19 cellular contexts compared by ENCODE assay signal in the genomic region with DNA sequence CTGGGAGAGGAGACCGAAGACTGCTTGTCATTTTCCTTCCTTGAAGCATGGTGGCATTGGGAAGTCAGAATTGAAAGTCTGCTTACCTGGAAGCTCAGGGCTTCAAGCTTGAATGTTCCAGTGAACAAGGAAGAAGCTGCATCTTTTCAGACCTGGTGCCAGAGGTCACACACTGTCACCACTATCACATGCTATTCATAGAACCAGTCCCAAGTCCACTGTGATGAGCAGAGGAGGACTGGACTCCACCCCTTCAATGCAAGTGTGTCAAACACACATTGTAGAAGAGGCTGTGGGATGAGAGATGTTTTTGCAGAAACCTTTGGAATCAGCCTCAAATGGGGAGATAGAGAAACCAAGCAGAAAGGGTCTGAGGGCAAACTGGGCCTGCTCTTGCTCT.
"Had no signal": no experiment of that assay in that cellular context is flagged by ENCODE, and none has a peak within 500 bp of the region (broad histone marks: within the 10 kb centered on the region; RNA-seq: fewer than 3 reads in every experiment).

No MANE protein-coding gene starts in this region.

- H3K27me3 Mint-ChIP-seq: activated CD4-positive, alpha-beta T cell treated with anti-CD3 and anti-CD28 coated beads, Interleukin-2, amount 10 ng/mL, durations not matched to agents 24 days and 14 days; activated naive CD4-positive, alpha-beta T cell treated with anti-CD3 and anti-CD28 coated beads, Interleukin-2, amount 50 U/mL, for 24 hours; stimulated activated naive B cell treated with anti-CD40 and anti-IgM and Interleukin-4, amounts not matched to agents 10 μg/mL and 1 μg/mL and 100 μg/mL, for 72 hours had no signal

- H3K27ac ChIP-seq: ascending aorta, breast epithelium, esophagus squamous epithelium, heart right ventricle, lower lobe of right lung, pancreas, thoracic aorta had no signal

- H3K4me1 Mint-ChIP-seq: activated CD4-positive, alpha-beta T cell treated with anti-CD3 and anti-CD28 coated beads, Interleukin-2, amount 10 ng/mL, durations not matched to agents 24 days and 14 days; activated naive CD4-positive, alpha-beta T cell treated with anti-CD3 and anti-CD28 coated beads, Interleukin-2, amount 50 U/mL, for 24 hours; immature natural killer cell; stimulated activated naive B cell treated with anti-CD40 and anti-IgM and Interleukin-4, amounts not matched to agents 10 μg/mL and 1 μg/mL and 100 μg/mL, for 72 hours had no signal

- H3K36me3 ChIP-seq: ascending aorta, breast epithelium, esophagus squamous epithelium, heart right ventricle, lower lobe of right lung, pancreas, thoracic aorta had no signal

- H3K27ac Mint-ChIP-seq: activated CD4-positive, alpha-beta T cell treated with anti-CD3 and anti-CD28 coated beads, Interleukin-2, amount 10 ng/mL, durations not matched to agents 24 days and 14 days; activated CD8-positive, alpha-beta T cell treated with anti-CD3 and anti-CD28 coated beads, Interleukin-2, amount 10 ng/mL, durations not matched to agents 7 days and 5 days; activated naive CD4-positive, alpha-beta T cell treated with anti-CD3 and anti-CD28 coated beads, Interleukin-2, amount 50 U/mL, for 24 hours; activated T-cell treated with anti-CD3 and anti-CD28 coated beads, Interleukin-2, amount 50 U/mL, for 72 hours; immature natural killer cell; stimulated activated naive B cell treated with anti-CD40 and anti-IgM and Interleukin-4, amounts not matched to agents 10 μg/mL and 1 μg/mL and 100 μg/mL, for 72 hours; T-helper 1 cell treated with Interleukin-12 subunit alpha and Interleukin-12 subunit beta and Interleukin-4 antibody, amounts not matched to agents 30 μg/mL and 1 μg/mL, for 36 hours had no signal

- H3K4me1 ChIP-seq: ascending aorta, breast epithelium, esophagus squamous epithelium, heart right ventricle, lower lobe of right lung, pancreas had no signal

- FAIRE-seq: endothelial cell of umbilical vein, pancreas had no signal

- H3K4me3 Mint-ChIP-seq: activated CD4-positive, alpha-beta T cell treated with anti-CD3 and anti-CD28 coated beads, Interleukin-2, amount 10 ng/mL, durations not matched to agents 24 days and 14 days; activated CD8-positive, alpha-beta T cell treated with anti-CD3 and anti-CD28 coated beads, Interleukin-2, amount 10 ng/mL, durations not matched to agents 7 days and 5 days; activated naive CD4-positive, alpha-beta T cell treated with anti-CD3 and anti-CD28 coated beads, Interleukin-2, amount 50 U/mL, for 24 hours; activated T-cell treated with anti-CD3 and anti-CD28 coated beads, Interleukin-2, amount 50 U/mL, for 72 hours; immature natural killer cell; stimulated activated naive B cell treated with anti-CD40 and anti-IgM and Interleukin-4, amounts not matched to agents 10 μg/mL and 1 μg/mL and 100 μg/mL, for 72 hours; T-helper 1 cell treated with Interleukin-12 subunit alpha and Interleukin-12 subunit beta and Interleukin-4 antibody, amounts not matched to agents 30 μg/mL and 1 μg/mL, for 36 hours had no signal

- H3K9me3 Mint-ChIP-seq: activated CD4-positive, alpha-beta T cell treated with anti-CD3 and anti-CD28 coated beads, Interleukin-2, amount 10 ng/mL, durations not matched to agents 24 days and 14 days; activated naive CD4-positive, alpha-beta T cell treated with anti-CD3 and anti-CD28 coated beads, Interleukin-2, amount 50 U/mL, for 24 hours had no signal

- H3K36me3 Mint-ChIP-seq: activated naive CD4-positive, alpha-beta T cell treated with anti-CD3 and anti-CD28 coated beads, Interleukin-2, amount 50 U/mL, for 24 hours; immature natural killer cell; stimulated activated naive B cell treated with anti-CD40 and anti-IgM and Interleukin-4, amounts not matched to agents 10 μg/mL and 1 μg/mL and 100 μg/mL, for 72 hours had no signal

- ATAC-seq: activated CD8-positive, alpha-beta T cell treated with anti-CD3 and anti-CD28 coated beads, Interleukin-2, amount 10 ng/mL, durations not matched to agents 7 days and 5 days; activated T-cell treated with anti-CD3 and anti-CD28 coated beads, Interleukin-2, amount 50 U/mL, for 72 hours; heart right ventricle; lower lobe of right lung; stimulated activated naive B cell treated with anti-CD40 and anti-IgM and Interleukin-4, amounts not matched to agents 10 μg/mL and 1 μg/mL and 100 μg/mL, for 72 hours had no signal

- H3K27me3 ChIP-seq: ascending aorta, breast epithelium, esophagus squamous epithelium, pancreas had no signal

- DNase-seq: activated CD4-positive, alpha-beta T cell treated with anti-CD3 and anti-CD28 coated beads, Interleukin-2, amount 10 ng/mL, durations not matched to agents 24 days and 14 days; activated CD8-positive, alpha-beta memory T cell treated with anti-CD3 and anti-CD28 coated beads, Interleukin-2, amount 50 U/mL, for 48 hours; activated CD8-positive, alpha-beta T cell treated with anti-CD3 and anti-CD28 coated beads, Interleukin-2, amount 10 ng/mL, durations not matched to agents 7 days and 5 days; activated gamma-delta T cell; activated T-cell treated with anti-CD3 and anti-CD28 coated beads, Interleukin-2, amount 50 U/mL, for 72 hours; cerebellar nuclear complex; effector CD4-positive, alpha-beta T cell; esophagus squamous epithelium; heart right ventricle; immature natural killer cell; lower lobe of right lung; pancreas; stimulated activated naive B cell treated with anti-CD40 and anti-IgM and Interleukin-4, amounts not matched to agents 10 μg/mL and 1 μg/mL and 100 μg/mL, for 72 hours had no signal

- H3K9me3 ChIP-seq: ascending aorta, breast epithelium, esophagus squamous epithelium, heart right ventricle, lower lobe of right lung, pancreas, thoracic aorta had no signal

- H3K4me3 ChIP-seq: ascending aorta, breast epithelium, esophagus squamous epithelium, heart right ventricle, lower lobe of right lung, pancreas, thoracic aorta had no signal
